In genomic region chr11:80331694-80332093, GRCh38 we compare ENCODE assay signal across 1 cellular context.
TF ChIP-seq lines count a peak whose summit lies in the region.

No MANE protein-coding gene starts in this region.

TF ChIP-seq in HEK293, 187 proteins besides CTCF, POLR2A, EP300 and RAD21 (continued from another document):
- TF ChIP-seq ZBTB11 (tag by site-specific recombination; conservative IDR thresholded peaks at IDR 0.05; ENCODE audit: low read depth) (peak; percentile 48), ZNF37A (tag by site-specific recombination; IDR thresholded peaks at IDR 0.05) (no peak), ZNF248 (tag by site-specific recombination; IDR thresholded peaks at IDR 0.05) (no peak), ZNF530 (tag by site-specific recombination; IDR thresholded peaks at IDR 0.05; ENCODE audit: low read depth) (no peak), ZNF830 (tag by site-specific recombination; IDR thresholded peaks at IDR 0.05; ENCODE audit: low read depth) (no peak), ZNF555 (tag by site-specific recombination; conservative IDR thresholded peaks at IDR 0.05) (peak; percentile 47), ZNF777 (tag by site-specific recombination; IDR thresholded peaks at IDR 0.05; ENCODE audit: borderline replicate concordance) (no peak), ZNF362 (tag by site-specific recombination; IDR thresholded peaks at IDR 0.05) (no peak), BCL11A (tag by site-specific recombination; IDR thresholded peaks at IDR 0.05; ENCODE audit: low read depth) (no peak), BCL6B (tag by site-specific recombination; IDR thresholded peaks at IDR 0.05) (no peak), ZNF692 (tag by site-specific recombination; IDR thresholded peaks at IDR 0.05) (no peak), ZNF514 (tag by site-specific recombination; IDR thresholded peaks at IDR 0.05) (no peak), ZBTB10 (tag by site-specific recombination; IDR thresholded peaks at IDR 0.05) (no peak), ZNF140 (tag by site-specific recombination; IDR thresholded peaks at IDR 0.05) (peak; percentile 18; the same call in 1 of the 2 replicates), ZNF302 (tag by site-specific recombination; IDR thresholded peaks at IDR 0.05; ENCODE audit: low read depth) (no peak), ZNF426 (tag by site-specific recombination; IDR thresholded peaks at IDR 0.05) (peak; percentile 52)
TF ChIP-seq in HEK293: peak in this region for 7.
